In genomic region chr12:113414519-113415038, GRCh38 we compare ENCODE assay signal across 28 cellular contexts. TPM values are rescaled to one million over a fixed set of nuclear protein-coding genes. Genes with fewer than 3 reads are reported as not detected.
"Had no signal": no experiment of that assay in that cellular context is flagged by ENCODE, and none has a peak within 500 bp of the region (broad histone marks: within the 10 kb centered on the region; RNA-seq: fewer than 3 reads in every experiment).

No MANE protein-coding gene starts in this region.

- ATAC-seq: activated CD4-positive, alpha-beta T cell treated with anti-CD3 and anti-CD28 coated beads for 36 hours; activated CD8-positive, alpha-beta memory T cell treated with anti-CD3 and anti-CD28 coated beads, Interleukin-2, amount 10 ng/mL, durations not matched to agents 7 days and 5 days; Panc1; T-cell had no signal

- DNase-seq: activated CD4-positive, alpha-beta T cell treated with anti-CD3 and anti-CD28 coated beads for 36 hours; activated CD8-positive, alpha-beta memory T cell treated with anti-CD3 and anti-CD28 coated beads, Interleukin-2, amount 10 ng/mL, durations not matched to agents 7 days and 5 days; activated effector memory CD4-positive, alpha-beta T cell treated with Interleukin-2 at 50 U/mL for 16 hours; activated naive CD4-positive, alpha-beta T cell; activated T-cell treated with anti-CD3 and anti-CD28 coated beads, Interleukin-2, amount 50 U/mL, for 24 hours; caudate nucleus; Karpas-422; MM.1S; NCI-H1105; NCI-H1436 treated with DMSO at 0.1 percent for 48 hours; NCI-H187; NCI-H2081; NCI-H2227 treated with DMSO at 0.1 percent for 48 hours; NCI-H446 treated with DMSO at 0.1 percent for 48 hours; NCI-H526; NK-92 treated with Interleukin-12 subunit alpha and Interleukin-12 subunit beta, amount 100 ng/mL, for 24 hours; OCI-M1; T-cell; T-helper 2 cell; T1000 had no signal

- H3K27me3 ChIP-seq: breast epithelium had no signal

- H3K9me3 ChIP-seq: breast epithelium had no signal

- H3K36me3 ChIP-seq: breast epithelium had no signal

- H3K36me3 Mint-ChIP-seq: activated CD8-positive, alpha-beta memory T cell treated with anti-CD3 and anti-CD28 coated beads, Interleukin-2, amount 10 ng/mL, durations not matched to agents 7 days and 5 days; activated naive CD4-positive, alpha-beta T cell treated with anti-CD3 and anti-CD28 coated beads, Interleukin-2, amount 50 U/mL, for 24 hours; T-cell had no signal

- H3K9me3 Mint-ChIP-seq: activated naive CD4-positive, alpha-beta T cell treated with anti-CD3 and anti-CD28 coated beads, Interleukin-2, amount 50 U/mL, for 24 hours; activated T-cell treated with anti-CD3 and anti-CD28 coated beads, Interleukin-2, amount 50 U/mL, for 24 hours; activated T-helper 1 cell treated with anti-CD3 and anti-CD28 coated beads, Interleukin-12 subunit alpha, Interleukin-12 subunit beta, Interleukin-2, Interleukin-4 antibody, amounts not matched to agents 30 ng/mL and 10 ng/mL and 1 ng/mL, durations not matched to agents 14 hours and 24 hours and 36 hours; T-cell had no signal

- H3K4me3 Mint-ChIP-seq: activated CD4-positive, alpha-beta T cell treated with anti-CD3 and anti-CD28 coated beads for 36 hours; activated CD8-positive, alpha-beta memory T cell treated with anti-CD3 and anti-CD28 coated beads, Interleukin-2, amount 10 ng/mL, durations not matched to agents 7 days and 5 days; activated naive CD4-positive, alpha-beta T cell treated with anti-CD3 and anti-CD28 coated beads, Interleukin-2, amount 50 U/mL, for 24 hours; activated T-cell treated with anti-CD3 and anti-CD28 coated beads, Interleukin-2, amount 50 U/mL, for 24 hours; activated T-helper 1 cell treated with anti-CD3 and anti-CD28 coated beads, Interleukin-12 subunit alpha, Interleukin-12 subunit beta, Interleukin-2, Interleukin-4 antibody, amounts not matched to agents 30 ng/mL and 10 ng/mL and 1 ng/mL, durations not matched to agents 14 hours and 24 hours and 36 hours; T-cell had no signal

- H3K4me1 Mint-ChIP-seq: activated CD4-positive, alpha-beta T cell treated with anti-CD3 and anti-CD28 coated beads for 36 hours; activated CD8-positive, alpha-beta memory T cell treated with anti-CD3 and anti-CD28 coated beads, Interleukin-2, amount 10 ng/mL, durations not matched to agents 7 days and 5 days; activated naive CD4-positive, alpha-beta T cell treated with anti-CD3 and anti-CD28 coated beads, Interleukin-2, amount 50 U/mL, for 24 hours; T-cell had no signal

- H3K27ac Mint-ChIP-seq: activated CD4-positive, alpha-beta T cell treated with anti-CD3 and anti-CD28 coated beads for 36 hours; activated CD8-positive, alpha-beta memory T cell treated with anti-CD3 and anti-CD28 coated beads, Interleukin-2, amount 10 ng/mL, durations not matched to agents 7 days and 5 days; activated naive CD4-positive, alpha-beta T cell treated with anti-CD3 and anti-CD28 coated beads, Interleukin-2, amount 50 U/mL, for 24 hours; activated T-cell treated with anti-CD3 and anti-CD28 coated beads, Interleukin-2, amount 50 U/mL, for 24 hours; activated T-helper 1 cell treated with anti-CD3 and anti-CD28 coated beads, Interleukin-12 subunit alpha, Interleukin-12 subunit beta, Interleukin-2, Interleukin-4 antibody, amounts not matched to agents 30 ng/mL and 10 ng/mL and 1 ng/mL, durations not matched to agents 14 hours and 24 hours and 36 hours; T-cell had no signal

- H3K4me3 ChIP-seq: breast epithelium, SK-N-MC had no signal

- H3K27ac ChIP-seq: breast epithelium, SK-N-MC, VCaP had no signal

- H3K4me1 ChIP-seq: breast epithelium had no signal

RNA-seq across cellular contexts. Expression of gene SDS, which starts 10.9 kb away (rescaled TPM):
- total RNA-seq: activated CD4-positive, alpha-beta T cell treated with anti-CD3 and anti-CD28 coated beads for 36 hours; activated CD8-positive, alpha-beta memory T cell treated with anti-CD3 and anti-CD28 coated beads, Interleukin-2, amount 10 ng/mL, durations not matched to agents 7 days and 5 days; activated T-helper 1 cell treated with anti-CD3 and anti-CD28 coated beads, Interleukin-12 subunit alpha, Interleukin-12 subunit beta, Interleukin-2, Interleukin-4 antibody, amounts not matched to agents 30 ng/mL and 10 ng/mL and 1 ng/mL, durations not matched to agents 14 hours and 24 hours and 36 hours; Right ventricle myocardium inferior had no signal

RNA-seq across cellular contexts. Expression of gene LHX5, which starts 57.1 kb away (rescaled TPM):
- total RNA-seq: activated CD4-positive, alpha-beta T cell treated with anti-CD3 and anti-CD28 coated beads for 36 hours; activated CD8-positive, alpha-beta memory T cell treated with anti-CD3 and anti-CD28 coated beads, Interleukin-2, amount 10 ng/mL, durations not matched to agents 7 days and 5 days; activated T-helper 1 cell treated with anti-CD3 and anti-CD28 coated beads, Interleukin-12 subunit alpha, Interleukin-12 subunit beta, Interleukin-2, Interleukin-4 antibody, amounts not matched to agents 30 ng/mL and 10 ng/mL and 1 ng/mL, durations not matched to agents 14 hours and 24 hours and 36 hours; aorta; breast epithelium; Right ventricle myocardium inferior; T-cell had no signal
- polyA plus RNA-seq: aorta had no signal
